ENCODE assay signal across 34 cellular contexts in genomic region chr1:232005300-232005699, GRCh38.
"Had no signal": no experiment of that assay in that cellular context is flagged by ENCODE, and none has a peak within 500 bp of the region (broad histone marks: within the 10 kb centered on the region; RNA-seq: fewer than 3 reads in every experiment).

No MANE protein-coding gene starts in this region.

- H3K27me3 ChIP-seq: MG63 had no signal

- DNase-seq: Karpas-422, Kasumi-1, MG63, MM.1S, MV-4-11, NCI-H1048, NCI-H1092, NCI-H1092 treated with DMSO at 0.1 percent for 48 hours, NCI-H1105, NCI-H1105 treated with DMSO at 0.1 percent for 48 hours, NCI-H1417, NCI-H1417 treated with DMSO at 0.1 percent for 48 hours, NCI-H1436, NCI-H1436 treated with DMSO at 0.1 percent for 48 hours, NCI-H146, NCI-H1694, NCI-H1694 treated with DMSO at 0.1 percent for 48 hours, NCI-H187, NCI-H187 treated with DMSO at 0.1 percent for 48 hours, NCI-H1930, NCI-H2029, NCI-H2029 treated with DMSO at 0.1 percent for 48 hours, NCI-H2081, NCI-H2081 treated with DMSO at 0.1 percent for 48 hours, NCI-H2107, NCI-H2171, NCI-H2171 treated with DMSO at 0.1 percent for 48 hours, NCI-H2227 treated with DMSO at 0.1 percent for 48 hours, NCI-H226, NCI-H345, NCI-H446, NCI-H446 treated with DMSO at 0.1 percent for 48 hours, NCI-H510A, NCI-H510A treated with DMSO at 0.1 percent for 48 hours had no signal

- H3K4me3 ChIP-seq: MG63 had no signal

- H3K36me3 ChIP-seq: MG63 had no signal

- H3K9me3 ChIP-seq: MG63 had no signal
